ENCODE assay signal across 17 cellular contexts in genomic region chr14:59299731-59300130, GRCh38.
DNase-seq lines count a peak whose midpoint lies in the region; ATAC-seq and TF ChIP-seq lines count a peak whose summit lies in the region.
"Had no signal": no experiment of that assay in that cellular context is flagged by ENCODE, and none has a peak within 500 bp of the region (broad histone marks: within the 10 kb centered on the region; RNA-seq: fewer than 3 reads in every experiment).

No MANE protein-coding gene starts in this region.

- peak overlapping the region in 2 of 3 experiments; percentile 73 to 82 for H3K27ac Mint-ChIP-seq in nephron
- H3K27ac Mint-ChIP-seq: B cell; CD4-positive, alpha-beta T cell; H9 had no signal

- ATAC-seq in left lung (no peak), GM19397 (IDR thresholded peaks at IDR 0.05; ENCODE audit: unreplicated experiment) (no peak)

- peaks cover 11% of the 10 kb centered on the region for H3K4me1 Mint-ChIP-seq in nephron
- H3K4me1 Mint-ChIP-seq: H9 had no signal

- H3K79me2 ChIP-seq in DOHH2 (ENCODE audit: control insufficient read depth, low read length), result peaks cover 64% of the 10 kb centered on the region
- H3K79me2 ChIP-seq in OCI-LY7 (ENCODE audit: insufficient read depth, low read depth, low read length), result peaks cover 60% of the 10 kb centered on the region; the same call in 1 of the 2 replicates

- no peaks in the 10 kb centered on the region for H3K27me3 ChIP-seq in BLaER1
- H3K27me3 ChIP-seq in DOHH2 (ENCODE audit: control insufficient read depth, low read length), result no peaks in the 10 kb centered on the region
- no peaks in the 10 kb centered on the region for H3K27me3 ChIP-seq in left lung

- peaks cover 4% of the 10 kb centered on the region for H3K36me3 Mint-ChIP-seq in nephron (ENCODE audit: low read depth)

- H3K36me3 ChIP-seq in BLaER1 (no peaks in the 10 kb centered on the region), DOHH2 (ENCODE audit: control insufficient read depth, low read length) (peaks cover 38% of the 10 kb centered on the region), OCI-LY7 (ENCODE audit: insufficient read depth, low read length) (peaks cover 46% of the 10 kb centered on the region), left lung (no peaks in the 10 kb centered on the region)

- no peak overlapping the region for H3K4me3 Mint-ChIP-seq in nephron
- H3K4me3 Mint-ChIP-seq: B cell; CD4-positive, alpha-beta T cell; H9 had no signal

- H3K4me2 ChIP-seq in BLaER1, result peak overlapping the region; percentile 76
- H3K4me2 ChIP-seq in DOHH2 (ENCODE audit: low read length), result peak overlapping the region; percentile 60
- H3K4me2 ChIP-seq in OCI-LY7 (ENCODE audit: low read length), result peak overlapping the region; percentile 92

- BruUV-seq in OCI-LY7 (replicated peaks; lab: Mats Ljungman, UMichigan), result no TSS peak

- H2AFZ ChIP-seq in OCI-LY7 (ENCODE audit: low read length), result peak overlapping the region; percentile 8; the same call in 1 of the 2 replicates

- H4K20me1 ChIP-seq in BLaER1, result no peaks in the 10 kb centered on the region
- no peaks in the 10 kb centered on the region for H4K20me1 ChIP-seq in DOHH2 (ENCODE audit: control insufficient read depth, insufficient read depth, low read depth, low read length)
- no peaks in the 10 kb centered on the region for H4K20me1 ChIP-seq in OCI-LY7 (ENCODE audit: insufficient read depth, low read length)

- H3K9me2 ChIP-seq in DOHH2 (replicated peaks; ENCODE audit: control insufficient read depth, low read length), result no peaks in the 10 kb centered on the region
- H3K9me2 ChIP-seq in OCI-LY7 (ENCODE audit: insufficient read depth, low read length), result no peaks in the 10 kb centered on the region

- TF ChIP-seq CTCF in DOHH2 (IDR thresholded peaks at IDR 0.05; ENCODE audit: low read depth, low read length, poor library complexity, severe bottlenecking) (no peak), OCI-LY7 (conservative IDR thresholded peaks at IDR 0.05; ENCODE audit: low read length) (no peak), nephron (IDR thresholded peaks at IDR 0.05; ENCODE audit: unreplicated experiment in 3 of 3) (no peak), left lung (IDR thresholded peaks at IDR 0.05) (no peak)

- H3K4me1 ChIP-seq in BLaER1 (peaks cover 96% of the 10 kb centered on the region), DOHH2 (ENCODE audit: control insufficient read depth, low read length) (peaks cover 100% of the 10 kb centered on the region), OCI-LY7 (ENCODE audit: insufficient read depth, low read length, poor library complexity, severe bottlenecking) (peaks cover 91% of the 10 kb centered on the region), left lung (peaks cover 5 to 12% of the 10 kb centered on the region in 2 donors)

- intact Hi-C loops in OCI-LY7 (cut with micrococcal nuclease; ENCODE audit: unreplicated experiment) (no loop called here), left lung (cut with DNase I) (no loop called here)

- H3K9me3 ChIP-seq in BLaER1 (no peaks in the 10 kb centered on the region), DOHH2 (ENCODE audit: control insufficient read depth, insufficient read depth, low read length) (no peaks in the 10 kb centered on the region), OCI-LY7 (ENCODE audit: low read length) (no peaks in the 10 kb centered on the region), left lung (no peaks in the 10 kb centered on the region)
- H3K9me3 ChIP-seq: Caco-2 had no signal

- H3K4me3 ChIP-seq in BLaER1 (no peak overlapping the region), DOHH2 (ENCODE audit: low read length) (peak overlapping the region; percentile 12; the same call in 1 of the 2 replicates), OCI-LY7 (ENCODE audit: low read depth, low read length, poor library complexity, severe bottlenecking) (no peak overlapping the region), left lung (no peak overlapping the region)

- CTCF ChIA-PET in OCI-LY7 (lab: Charles Lee; ENCODE audit: unreplicated experiment), result no interaction called here

- DNase-seq in OCI-LY7 (ENCODE audit: low spot score), result peak; percentile 32
- DNase-seq in mucosa of gallbladder (ENCODE audit: low spot score), result no peak
- DNase-seq in left lung, result no peak
- DNase-seq in DMS114 treated with DMSO at 0.1 percent for 48 hours (lab: John Stamatoyannopoulos, UW; ENCODE audit: unreplicated experiment), result no peak
- DNase-seq: 8988T; Caco-2; CD4-positive, alpha-beta T cell; DMS79 treated with DMSO at 0.1 percent for 48 hours; GOT3; H9; KG1 had no signal

- H3K27ac ChIP-seq in BLaER1 (peak overlapping the region; percentile 80), DOHH2 (ENCODE audit: low read depth, low read length) (peak overlapping the region; percentile 86), OCI-LY7 (ENCODE audit: low read depth, low read length, poor library complexity, severe bottlenecking) (peak overlapping the region; percentile 99), left lung (no peak overlapping the region)
- H3K27ac ChIP-seq: C4-2B had no signal

- H3K27me3 Mint-ChIP-seq in nephron (ENCODE audit: low read depth), result no peaks in the 10 kb centered on the region
- H3K27me3 Mint-ChIP-seq: B cell; CD4-positive, alpha-beta T cell had no signal

- no peaks in the 10 kb centered on the region for H3K9me3 Mint-ChIP-seq in nephron
- H3K9me3 Mint-ChIP-seq: CD4-positive, alpha-beta T cell; H9 had no signal

- POLR2A ChIA-PET in OCI-LY7 (lab: Charles Lee), result interaction anchor here (0.9 to 1.8 kb wide), 6 partner anchors 10 to 150 kb away, joined by 3 to 8 read pairs (median 4); no protein-coding TSS in a partner anchor

- no peak overlapping the region for H3K9ac ChIP-seq in BLaER1

- H3F3A ChIP-seq in DOHH2 (ENCODE audit: control insufficient read depth, insufficient read depth), result peaks cover 5% of the 10 kb centered on the region; the same call in 1 of the 2 replicates

Comparison
In these comparisons a context has a peak if more than half of its experiments do, and no peak if none do; other contexts are left out.
1. H3K27ac ChIP-seq: peak in BLaER1 (single experiment), DOHH2 (single experiment) and OCI-LY7 (single experiment); none in left lung (0 of 2).
2. Peak in every context shown above with its lines, with median percentiles within 50 percentile points of each other: H3K4me2 ChIP-seq.